ENCODE assay signal across 20 cellular contexts in the genomic region with DNA sequence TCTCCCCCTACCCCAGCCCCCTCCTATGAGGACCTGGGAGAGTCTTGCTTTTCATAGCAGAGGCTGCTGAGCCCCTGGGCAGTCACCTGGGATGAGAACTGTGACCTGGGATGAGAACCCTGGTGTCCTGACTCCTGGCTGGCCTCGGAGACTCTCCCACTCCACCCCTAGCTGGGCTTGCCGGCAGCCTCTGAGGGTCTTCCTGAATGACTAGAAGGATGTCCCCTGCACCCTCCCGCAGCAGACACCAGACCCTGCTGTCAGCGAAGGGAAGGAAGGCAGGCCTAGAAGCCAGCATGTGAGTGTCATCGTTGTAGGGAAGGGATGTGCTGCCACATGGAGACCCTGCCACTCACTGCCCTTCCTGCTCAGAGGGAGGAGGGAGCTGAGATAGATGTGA.
DNase-seq lines count a peak whose midpoint lies in the region; ATAC-seq, FAIRE-seq and TF ChIP-seq lines count a peak whose summit lies in the region.
"Had no signal": no experiment of that assay in that cellular context is flagged by ENCODE, and none has a peak within 500 bp of the region (broad histone marks: within the 10 kb centered on the region; RNA-seq: fewer than 3 reads in every experiment).

No MANE protein-coding gene starts in this region.

- H3K27ac Mint-ChIP-seq in chondrocyte (ENCODE audit: unreplicated experiment), result no peak overlapping the region
- H3K27ac Mint-ChIP-seq in stimulated activated naive B cell treated with anti-CD40 and anti-IgM and Interleukin-4, amounts not matched to agents 10 μg/mL and 1 μg/mL and 100 μg/mL, for 72 hours, result no peak overlapping the region
- H3K27ac Mint-ChIP-seq: B cell; CD8-positive, alpha-beta T cell; IgD-negative memory B cell had no signal

- H3K36me3 ChIP-seq in lung (ENCODE audit: control insufficient read depth in 2 of 2, insufficient read depth in 2 of 2, low read length in 2 of 2) (no peaks in the 10 kb centered on the region), body of pancreas (replicated peaks in 1 of 2; ENCODE audit: insufficient read depth in 1 of 2, low read depth in 2 of 2) (no peaks in the 10 kb centered on the region), ascending aorta (no peaks in the 10 kb centered on the region)
- H3K36me3 ChIP-seq: BLaER1 treated with 17β-estradiol and CSF1 and Interleukin-3, amounts not matched to agents 10 nM and 100 nM had no signal

- no peak for ATAC-seq in lung (ENCODE audit: insufficient read depth, low FRiP score)
- no peak for ATAC-seq in body of pancreas
- no peak for ATAC-seq in stimulated activated naive B cell treated with anti-CD40 and anti-IgM and Interleukin-4, amounts not matched to agents 10 μg/mL and 1 μg/mL and 100 μg/mL, for 72 hours (replicated peaks)
- ATAC-seq: CD8-positive, alpha-beta T cell; GM12878; HepG2 had no signal

- FAIRE-seq in urothelium cell line (lab: Jason Lieb, UNC), result peak; percentile 23
- FAIRE-seq: GM12878, H54, HepG2 had no signal

- no peak overlapping the region for H3K4me3 Mint-ChIP-seq in chondrocyte (ENCODE audit: unreplicated experiment)
- H3K4me3 Mint-ChIP-seq in stimulated activated naive B cell treated with anti-CD40 and anti-IgM and Interleukin-4, amounts not matched to agents 10 μg/mL and 1 μg/mL and 100 μg/mL, for 72 hours, result no peak overlapping the region
- H3K4me3 Mint-ChIP-seq: B cell; CD8-positive, alpha-beta T cell; IgD-negative memory B cell had no signal

- H3K27me3 Mint-ChIP-seq in chondrocyte (ENCODE audit: low read depth), result no peaks in the 10 kb centered on the region
- H3K27me3 Mint-ChIP-seq in stimulated activated naive B cell treated with anti-CD40 and anti-IgM and Interleukin-4, amounts not matched to agents 10 μg/mL and 1 μg/mL and 100 μg/mL, for 72 hours, result peaks cover 5 to 7% of the 10 kb centered on the region in 2 donors
- H3K27me3 Mint-ChIP-seq: B cell, IgD-negative memory B cell had no signal

- H3K27me3 ChIP-seq in lung (ENCODE audit: control insufficient read depth, insufficient read depth) (no peaks in the 10 kb centered on the region), body of pancreas (no peaks in the 10 kb centered on the region), ascending aorta (no peaks in the 10 kb centered on the region)
- H3K27me3 ChIP-seq: BLaER1 treated with 17β-estradiol and CSF1 and Interleukin-3, amounts not matched to agents 10 nM and 100 nM had no signal

- DNase-seq in GM13976 (ENCODE audit: low spot score), result peak; percentile 10
- peak; percentile 53 for DNase-seq in chondrocyte (ENCODE audit: low spot score)
- peak; percentile 20 for DNase-seq in lung (ENCODE audit: low spot score)
- DNase-seq in urothelium cell line (ENCODE audit: low spot score), result no peak
- DNase-seq in body of pancreas, result no peak
- no peak for DNase-seq in ascending aorta (ENCODE audit: low spot score in 2 of 2)
- DNase-seq in stimulated activated naive B cell treated with anti-CD40 and anti-IgM and Interleukin-4, amounts not matched to agents 10 μg/mL and 1 μg/mL and 100 μg/mL, for 72 hours, result no peak
- DNase-seq: Calu3; CD8-positive, alpha-beta T cell; DMS 273 treated with DMSO at 0.1 percent for 48 hours; DMS53; DND-41; EL; GM23248 had no signal

- in situ Hi-C loops in GM13976 (cut with MboI; ENCODE audit: low sequenced_read_pairs, unreplicated experiment), result no loop called here

- intact Hi-C loops in body of pancreas (cut with DNase I) (no loop called here), ascending aorta (cut with DNase I) (no loop called here)

- H3K9me3 ChIP-seq in lung (ENCODE audit: control insufficient read depth in 2 of 2, insufficient read depth in 1 of 2, low read length in 1 of 2) (peaks cover 0 to 12% of the 10 kb centered on the region in 2 donors), body of pancreas (no peaks in the 10 kb centered on the region), ascending aorta (no peaks in the 10 kb centered on the region)
- H3K9me3 ChIP-seq: BLaER1 treated with 17β-estradiol and CSF1 and Interleukin-3, amounts not matched to agents 10 nM and 100 nM had no signal

- H3K4me1 ChIP-seq in lung (ENCODE audit: control insufficient read depth in 2 of 2, insufficient read depth in 2 of 2, low read length in 2 of 2) (no peaks in the 10 kb centered on the region), body of pancreas (peaks cover 18% of the 10 kb centered on the region), ascending aorta (no peaks in the 10 kb centered on the region)

- no peak for TF ChIP-seq POLR2A in body of pancreas (IDR thresholded peaks at IDR 0.05)

- peaks cover 3% of the 10 kb centered on the region for H3K9me3 Mint-ChIP-seq in chondrocyte (ENCODE audit: low read depth)
- H3K9me3 Mint-ChIP-seq in stimulated activated naive B cell treated with anti-CD40 and anti-IgM and Interleukin-4, amounts not matched to agents 10 μg/mL and 1 μg/mL and 100 μg/mL, for 72 hours, result peaks cover 4 to 9% of the 10 kb centered on the region in 2 donors
- H3K9me3 Mint-ChIP-seq: CD8-positive, alpha-beta T cell; IgD-negative memory B cell had no signal

- H3K4me3 ChIP-seq in lung, result no peak overlapping the region
- H3K4me3 ChIP-seq in body of pancreas, result no peak overlapping the region
- no peak overlapping the region for H3K4me3 ChIP-seq in ascending aorta
- H3K4me3 ChIP-seq: BLaER1 treated with 17β-estradiol and CSF1 and Interleukin-3, amounts not matched to agents 10 nM and 100 nM; GM12878; GM23248 had no signal

- WGBS in lung, 2 donors, result 83 to 85% methylated on average over 5 of the region's 5 CpGs
- 73 to 83% methylated on average over 4 of the region's 5 CpGs for WGBS in body of pancreas, 2 donors

- H3K36me3 Mint-ChIP-seq in chondrocyte (ENCODE audit: low read depth), result no peaks in the 10 kb centered on the region
- H3K36me3 Mint-ChIP-seq in stimulated activated naive B cell treated with anti-CD40 and anti-IgM and Interleukin-4, amounts not matched to agents 10 μg/mL and 1 μg/mL and 100 μg/mL, for 72 hours, result no peaks in the 10 kb centered on the region
- H3K36me3 Mint-ChIP-seq: CD8-positive, alpha-beta T cell had no signal

- H3K4me1 Mint-ChIP-seq in chondrocyte (ENCODE audit: low read depth), result no peaks in the 10 kb centered on the region
- H3K4me1 Mint-ChIP-seq in stimulated activated naive B cell treated with anti-CD40 and anti-IgM and Interleukin-4, amounts not matched to agents 10 μg/mL and 1 μg/mL and 100 μg/mL, for 72 hours, result peaks cover 0 to 2% of the 10 kb centered on the region in 2 donors
- H3K4me1 Mint-ChIP-seq: B cell, IgD-negative memory B cell had no signal

- TF ChIP-seq CTCF in GM13976 (IDR thresholded peaks at IDR 0.05; ENCODE audit: borderline replicate concordance, control extremely low read depth, extremely low read depth, insufficient read depth, missing control alignments) (no peak), chondrocyte (IDR thresholded peaks at IDR 0.05) (no peak), lung (IDR thresholded peaks at IDR 0.05; ENCODE audit: control extremely low read depth, extremely low read depth) (no peak), body of pancreas (IDR thresholded peaks at IDR 0.05) (no peak), ascending aorta (IDR thresholded peaks at IDR 0.05) (no peak)

- no peak overlapping the region for H3K27ac ChIP-seq in lung (ENCODE audit: low read depth in 1 of 2, low read length in 1 of 2)
- no peak overlapping the region for H3K27ac ChIP-seq in body of pancreas
- no peak overlapping the region for H3K27ac ChIP-seq in ascending aorta
- H3K27ac ChIP-seq: BLaER1 treated with 17β-estradiol and CSF1 and Interleukin-3, amounts not matched to agents 10 nM and 100 nM; GM23248 had no signal

Comparison
In these comparisons a context has a peak if more than half of its experiments do, and no peak if none do; other contexts are left out.
1. DNase-seq: peak in GM13976 (single experiment), chondrocyte (single experiment) and lung (single experiment); none in urothelium cell line (single experiment), body of pancreas (0 of 4), ascending aorta (0 of 2) and stimulated activated naive B cell treated with anti-CD40 and anti-IgM and Interleukin-4, amounts not matched to agents 10 μg/mL and 1 μg/mL and 100 μg/mL, for 72 hours (single experiment).